ENCODE assay signal across 8 cellular contexts in genomic region chr2:20291106-20291564, GRCh38. TPM values are rescaled to one million over a fixed set of nuclear protein-coding genes. Genes with fewer than 3 reads are reported as not detected.
DNase-seq lines count a peak whose midpoint lies in the region; ATAC-seq and TF ChIP-seq lines count a peak whose summit lies in the region.

No MANE protein-coding gene starts in this region.

- no peaks in the 10 kb centered on the region for H3K27me3 ChIP-seq in HUES48 (ENCODE audit: control insufficient read depth, insufficient read depth, low read length)
- H3K27me3 ChIP-seq in SJCRH30 = no peaks in the 10 kb centered on the region
- H3K27me3 ChIP-seq in right lobe of liver = no peaks in the 10 kb centered on the region
- no peaks in the 10 kb centered on the region for H3K27me3 ChIP-seq in vagina

- TF ChIP-seq POLR2A in GM18505 (IDR thresholded peaks at IDR 0.05; ENCODE audit: borderline replicate concordance, extremely low read depth, insufficient read depth, insufficient read length) (no peak), right lobe of liver (IDR thresholded peaks at IDR 0.05) (no peak), vagina (IDR thresholded peaks at IDR 0.05) (no peak)

- H3K9me3 ChIP-seq in HUES48 (ENCODE audit: control insufficient read depth, insufficient read depth, low read length) = no peaks in the 10 kb centered on the region
- no peaks in the 10 kb centered on the region for H3K9me3 ChIP-seq in SJCRH30 (replicated peaks)
- H3K9me3 ChIP-seq in right lobe of liver = no peaks in the 10 kb centered on the region
- no peaks in the 10 kb centered on the region for H3K9me3 ChIP-seq in vagina

- intact Hi-C loops in right lobe of liver (cut with DNase I) (no loop called here), vagina (cut with DNase I) (no loop called here)

- H3K27ac ChIP-seq in HUES48 (ENCODE audit: low read depth, low read length) = peak overlapping the region; percentile 87
- no peak overlapping the region for H3K27ac ChIP-seq in SJCRH30
- peak overlapping the region in 1 of 3 donors; percentile 6 for H3K27ac ChIP-seq in right lobe of liver
- H3K27ac ChIP-seq in vagina = no peak overlapping the region

- H3K36me3 ChIP-seq in HUES48 (ENCODE audit: control insufficient read depth, insufficient read depth, low read length) (peaks cover 82% of the 10 kb centered on the region), SJCRH30 (peaks cover 93% of the 10 kb centered on the region), right lobe of liver (peaks cover 0 to 15% (median 6%) of the 10 kb centered on the region in 4 donors), vagina (peaks cover 0 to 29% of the 10 kb centered on the region in 2 donors)

- peak; percentile 46 to 66 (median 57) for TF ChIP-seq CTCF in right lobe of liver (IDR thresholded peaks at IDR 0.05)
- peak in 2 of 3 experiments; percentile 15 to 36 for TF ChIP-seq CTCF in vagina (IDR thresholded peaks at IDR 0.05)

- H3K4me1 ChIP-seq in HUES48 (ENCODE audit: control insufficient read depth, insufficient read depth, low read length) (peaks cover 5% of the 10 kb centered on the region), SJCRH30 (no peaks in the 10 kb centered on the region), right lobe of liver (peaks cover 0 to 49% (median 7%) of the 10 kb centered on the region in 4 donors), vagina (peaks cover 10% of the 10 kb centered on the region)

- H3K4me3 ChIP-seq in HUES48 (ENCODE audit: low read depth, low read length) (no peak overlapping the region), SJCRH30 (no peak overlapping the region), right lobe of liver (no peak overlapping the region), vagina (no peak overlapping the region)

- DNase-seq in CD1c-positive myeloid dendritic cell (ENCODE audit: extremely low spot score) (peak; percentile 46), SJCRH30 (peak; percentile 65 to 79), dermis microvascular lymphatic vessel endothelial cell (ENCODE audit: low read depth in 2 of 2) (peak; percentile 21 to 79), right lobe of liver (no peak), vagina (ENCODE audit: extremely low spot score in 2 of 2) (no peak)

- 71% methylated on average over 7 of the region's 7 CpGs for WGBS in right lobe of liver (ENCODE audit: insufficient coverage, low coverage, low lambda C conversion rate, missing lambda C conversion rate)

- H3K9ac ChIP-seq in HUES48 (ENCODE audit: low read depth, low read length) = no peak overlapping the region

- ATAC-seq in GM18505 (IDR thresholded peaks at IDR 0.05; ENCODE audit: unreplicated experiment) (peak; percentile 79), right lobe of liver (peak; percentile 70 to 92 (median 80)), GM18520 (IDR thresholded peaks at IDR 0.05; ENCODE audit: unreplicated experiment) (no peak)

RNA-seq across cellular contexts. Expression of gene PUM2, which starts 59.5 kb away (rescaled TPM):
- 54.6 and 69.0 TPM in 2 replicates for total RNA-seq in SJCRH30 (2014; rRNA removed; shearing (Covaris generic))
- total RNA-seq in dermis microvascular lymphatic vessel endothelial cell (33.6 and 58.5 TPM in 2 replicates), right lobe of liver (10 to 100 TPM; 31.3 to 62.2 (median 51.5) TPM), vagina (76.6 TPM)

Comparison
In these comparisons a context has a peak if more than half of its experiments do, and no peak if none do; other contexts are left out.
1. DNase-seq: peak in CD1c-positive myeloid dendritic cell (single experiment), SJCRH30 (2 of 2) and dermis microvascular lymphatic vessel endothelial cell (2 of 2); none in right lobe of liver (0 of 3) and vagina (0 of 2).